10 cellular contexts compared by ENCODE assay signal in genomic region chr19:36421749-36422481, GRCh38. TPM values are rescaled to one million over a fixed set of nuclear protein-coding genes. Genes with fewer than 3 reads are reported as not detected.
DNase-seq lines count a peak whose midpoint lies in the region; ATAC-seq and TF ChIP-seq lines count a peak whose summit lies in the region.
"Had no signal": no experiment of that assay in that cellular context is flagged by ENCODE, and none has a peak within 500 bp of the region (broad histone marks: within the 10 kb centered on the region; RNA-seq: fewer than 3 reads in every experiment).

No MANE protein-coding gene starts in this region.

- 24 to 25% methylated on average over 33 of the region's 33 CpGs for WGBS in lung, 2 donors
- WGBS in upper lobe of left lung, 2 donors = 34 to 37% methylated on average over 14 to 30 of the region's 33 CpGs

- TF ChIP-seq CTCF in lung (IDR thresholded peaks at IDR 0.05; ENCODE audit: control extremely low read depth, extremely low read depth) = no peak
- TF ChIP-seq CTCF in upper lobe of left lung (IDR thresholded peaks at IDR 0.05) = no peak

- H3K9me3 ChIP-seq in lung (ENCODE audit: control insufficient read depth in 2 of 2, insufficient read depth in 1 of 2, low read length in 1 of 2) = peaks cover 0 to 24% of the 10 kb centered on the region in 2 donors
- peaks cover 0 to 13% (median 8%) of the 10 kb centered on the region in 4 donors for H3K9me3 ChIP-seq in upper lobe of left lung

- H3K4me3 Mint-ChIP-seq in activated naive CD4-positive, alpha-beta T cell treated with anti-CD3 and anti-CD28 coated beads, Interleukin-2, amount 50 U/mL, for 24 hours = peak overlapping the region; percentile 64

- no peak for TF ChIP-seq POLR2A in upper lobe of left lung (IDR thresholded peaks at IDR 0.05)

- H3K9me3 Mint-ChIP-seq in activated naive CD4-positive, alpha-beta T cell treated with anti-CD3 and anti-CD28 coated beads, Interleukin-2, amount 50 U/mL, for 24 hours = peaks cover 18% of the 10 kb centered on the region

- peaks cover 27% of the 10 kb centered on the region for H3K36me3 Mint-ChIP-seq in activated naive CD4-positive, alpha-beta T cell treated with anti-CD3 and anti-CD28 coated beads, Interleukin-2, amount 50 U/mL, for 24 hours

- H3K4me3 ChIP-seq in lung (peak overlapping the region; percentile 15), upper lobe of left lung (peak overlapping the region; percentile 38 to 49 (median 47))

- TF ChIP-seq EP300 in upper lobe of left lung (IDR thresholded peaks at IDR 0.05) = no peak

- ATAC-seq in lung (ENCODE audit: insufficient read depth, low FRiP score) = no peak
- peak in 1 of 2 donors; percentile 4 for ATAC-seq in upper lobe of left lung (ENCODE audit: low FRiP score in 2 of 2)
- ATAC-seq in HG03039 (IDR thresholded peaks at IDR 0.05; ENCODE audit: unreplicated experiment) = no peak

- H3K4me1 ChIP-seq in lung (ENCODE audit: control insufficient read depth in 2 of 2, insufficient read depth in 2 of 2, low read length in 2 of 2) (peaks cover 6% of the 10 kb centered on the region in 2 donors), upper lobe of left lung (peaks cover 9 to 25% (median 13%) of the 10 kb centered on the region in 4 donors)

- H3K27ac ChIP-seq in lung (ENCODE audit: low read depth in 1 of 2, low read length in 1 of 2) (no peak overlapping the region), upper lobe of left lung (no peak overlapping the region)

- H3K27ac Mint-ChIP-seq in activated naive CD4-positive, alpha-beta T cell treated with anti-CD3 and anti-CD28 coated beads, Interleukin-2, amount 50 U/mL, for 24 hours = no peak overlapping the region

- peaks cover 15% of the 10 kb centered on the region for H3K27me3 Mint-ChIP-seq in activated naive CD4-positive, alpha-beta T cell treated with anti-CD3 and anti-CD28 coated beads, Interleukin-2, amount 50 U/mL, for 24 hours

- H3K27me3 ChIP-seq in lung (ENCODE audit: control insufficient read depth, insufficient read depth) = no peaks in the 10 kb centered on the region
- H3K27me3 ChIP-seq in upper lobe of left lung = peaks cover 0 to 2% (median 0%) of the 10 kb centered on the region in 4 donors

- no peak for DNase-seq in activated naive CD4-positive, alpha-beta T cell treated with anti-CD3 and anti-CD28 coated beads, Interleukin-2, amount 50 U/mL, for 16 hours
- DNase-seq in dermis blood vessel endothelial cell (peak; percentile 28), lung (ENCODE audit: low spot score) (no peak), upper lobe of left lung (peak in 1 of 2 donors; percentile 79), DMS153 (lab: John Stamatoyannopoulos, UW) (no peak)
- no peak for DNase-seq in activated effector memory CD4-positive, alpha-beta T cell treated with anti-CD3 and anti-CD28 coated beads, Interleukin-2, amount 50 U/mL, for 16 hours
- DNase-seq: KG1, SHP77 had no signal

- peaks cover 24% of the 10 kb centered on the region for H3K4me1 Mint-ChIP-seq in activated naive CD4-positive, alpha-beta T cell treated with anti-CD3 and anti-CD28 coated beads, Interleukin-2, amount 50 U/mL, for 24 hours

- H3K36me3 ChIP-seq in lung (ENCODE audit: control insufficient read depth in 2 of 2, insufficient read depth in 2 of 2, low read length in 2 of 2) = no peaks in the 10 kb centered on the region
- no peaks in the 10 kb centered on the region for H3K36me3 ChIP-seq in upper lobe of left lung

RNA-seq across cellular contexts. Expression of gene ZFP82, which starts 3.5 kb away (rescaled TPM):
- total RNA-seq in dermis blood vessel endothelial cell = 5.2 and 5.6 TPM in 2 replicates
- 10 to 100 TPM in 1 of 2 donors, 1 to 10 TPM in 1; 3.9 to 11.5 TPM for total RNA-seq in lung
- polyA plus RNA-seq in lung = 1 to 10 TPM; 1.5 to 2.1 TPM
- 1 to 10 TPM in 5 of 6 donors, under 1 TPM in 1; 0.78 to 8.1 (median 4.2) TPM for total RNA-seq in upper lobe of left lung

RNA-seq across cellular contexts. Expression of gene ZFP14, which starts 42.9 kb away (rescaled TPM):
- total RNA-seq in dermis blood vessel endothelial cell (3.3 and 5.6 TPM in 2 replicates), lung (10 to 100 TPM in 1 of 2 donors, 1 to 10 TPM in 1; 3.8 to 15.5 TPM), upper lobe of left lung (10 to 100 TPM in 1 of 6 donors, 1 to 10 TPM in 5; 1.7 to 11.5 (median 6.1) TPM)
- polyA plus RNA-seq in lung = 1 to 10 TPM in 1 of 2 donors, under 1 TPM in 1; 0.95 to 1.6 TPM
